In genomic region chr3:63870606-63871005, GRCh38 we compare ENCODE assay signal across 24 cellular contexts. TPM values are rescaled to one million over a fixed set of nuclear protein-coding genes. Genes with fewer than 3 reads are reported as not detected.
"Had no signal": no experiment of that assay in that cellular context is flagged by ENCODE, and none has a peak within 500 bp of the region (broad histone marks: within the 10 kb centered on the region; RNA-seq: fewer than 3 reads in every experiment).

No MANE protein-coding gene starts in this region.

- ATAC-seq: activated naive CD8-positive, alpha-beta T cell treated with anti-CD3 and anti-CD28 coated beads, Interleukin-2, amount 50 U/mL, for 24 hours; esophagus mucosa; left lobe of liver; mucosa of descending colon; naive thymus-derived CD4-positive, alpha-beta T cell; stimulated activated naive B cell treated with anti-CD40 and anti-IgM and Interleukin-4, amounts not matched to agents 10 μg/mL and 1 μg/mL and 100 μg/mL, for 72 hours had no signal

- H3K27me3 ChIP-seq: ascending aorta, dorsolateral prefrontal cortex, hepatocyte, neutrophil, tibial artery, uterus had no signal

- H3K4me2 ChIP-seq: hepatocyte had no signal

- H2AFZ ChIP-seq: hepatocyte had no signal

- H3K4me1 ChIP-seq: uterus had no signal

- H3K9me3 Mint-ChIP-seq: activated naive CD8-positive, alpha-beta T cell treated with anti-CD3 and anti-CD28 coated beads, Interleukin-2, amount 50 U/mL, for 24 hours; naive thymus-derived CD4-positive, alpha-beta T cell; stimulated activated naive B cell treated with anti-CD40 and anti-IgM and Interleukin-4, amounts not matched to agents 10 μg/mL and 1 μg/mL and 100 μg/mL, for 72 hours had no signal

- H3K9me3 ChIP-seq: ascending aorta, mucosa of descending colon, neutrophil, tibial artery, uterus had no signal

- H3K27ac Mint-ChIP-seq: activated naive CD8-positive, alpha-beta T cell treated with anti-CD3 and anti-CD28 coated beads, Interleukin-2, amount 50 U/mL, for 24 hours; naive thymus-derived CD4-positive, alpha-beta T cell; stimulated activated naive B cell treated with anti-CD40 and anti-IgM and Interleukin-4, amounts not matched to agents 10 μg/mL and 1 μg/mL and 100 μg/mL, for 72 hours had no signal

- DNase-seq: activated CD4-positive, CD25-positive, alpha-beta regulatory T cell treated with anti-CD3 and anti-CD28 coated beads, Interleukin-2, amount 50 U/mL, for 72 hours; activated naive CD4-positive, alpha-beta T cell; activated naive CD8-positive, alpha-beta T cell treated with anti-CD3 and anti-CD28 coated beads, Interleukin-2, amount 50 U/mL, for 24 hours; dorsolateral prefrontal cortex; islet precursor cell; mammary epithelial cell; mucosa of descending colon; naive thymus-derived CD4-positive, alpha-beta T cell; posterior cingulate gyrus; stimulated activated CD4-positive, alpha-beta T cell treated with anti-CD3 and anti-CD28 coated beads, Interleukin-15, amount 100 ng/mL, for 24 hours; stimulated activated CD4-positive, alpha-beta T cell treated with anti-CD3 and anti-CD28 coated beads, Interleukin-4, amount 100 ng/mL, for 1 hour; stimulated activated naive B cell treated with anti-CD40 and anti-IgM and Interleukin-4, amounts not matched to agents 10 μg/mL and 1 μg/mL and 100 μg/mL, for 72 hours; T-helper 9 cell; tibial artery; uterus had no signal

- H3K36me3 ChIP-seq: ascending aorta, tibial artery, uterus had no signal

- H3K4me3 ChIP-seq: ascending aorta, dorsolateral prefrontal cortex, hepatocyte, mucosa of descending colon, skin epidermis, tibial artery, uterus had no signal

- H3K27me3 Mint-ChIP-seq: activated naive CD8-positive, alpha-beta T cell treated with anti-CD3 and anti-CD28 coated beads, Interleukin-2, amount 50 U/mL, for 24 hours; naive thymus-derived CD4-positive, alpha-beta T cell; stimulated activated naive B cell treated with anti-CD40 and anti-IgM and Interleukin-4, amounts not matched to agents 10 μg/mL and 1 μg/mL and 100 μg/mL, for 72 hours had no signal

- H3K4me3 Mint-ChIP-seq: activated naive CD8-positive, alpha-beta T cell treated with anti-CD3 and anti-CD28 coated beads, Interleukin-2, amount 50 U/mL, for 24 hours; naive thymus-derived CD4-positive, alpha-beta T cell; stimulated activated naive B cell treated with anti-CD40 and anti-IgM and Interleukin-4, amounts not matched to agents 10 μg/mL and 1 μg/mL and 100 μg/mL, for 72 hours had no signal

- H3K27ac ChIP-seq: ascending aorta, dorsolateral prefrontal cortex, hepatocyte, neutrophil, skin epidermis, tibial artery, uterus had no signal

RNA-seq across cellular contexts. Expression of gene SCAANT1, which starts 41.6 kb away (rescaled TPM):
- total RNA-seq: activated CD8-positive, alpha-beta memory T cell treated with anti-CD3 and anti-CD28 coated beads for 36 hours; ascending aorta; esophagus mucosa; glomerular endothelial cell; hepatocyte; left lobe of liver; mammary epithelial cell; mucosa of descending colon; naive thymus-derived CD4-positive, alpha-beta T cell; subcutaneous adipose tissue; uterus had no signal
- polyA plus RNA-seq: mammary epithelial cell; naive thymus-derived CD4-positive, alpha-beta T cell had no signal

RNA-seq across cellular contexts. Expression of gene C3orf49, which starts 51.5 kb away (rescaled TPM):
- total RNA-seq: activated CD8-positive, alpha-beta memory T cell treated with anti-CD3 and anti-CD28 coated beads for 36 hours; ascending aorta; dorsolateral prefrontal cortex; esophagus mucosa; glomerular endothelial cell; hepatocyte; left lobe of liver; mammary epithelial cell; mucosa of descending colon; naive thymus-derived CD4-positive, alpha-beta T cell; subcutaneous adipose tissue; uterus had no signal
- polyA plus RNA-seq: mammary epithelial cell; naive thymus-derived CD4-positive, alpha-beta T cell had no signal
